In the genomic region with DNA sequence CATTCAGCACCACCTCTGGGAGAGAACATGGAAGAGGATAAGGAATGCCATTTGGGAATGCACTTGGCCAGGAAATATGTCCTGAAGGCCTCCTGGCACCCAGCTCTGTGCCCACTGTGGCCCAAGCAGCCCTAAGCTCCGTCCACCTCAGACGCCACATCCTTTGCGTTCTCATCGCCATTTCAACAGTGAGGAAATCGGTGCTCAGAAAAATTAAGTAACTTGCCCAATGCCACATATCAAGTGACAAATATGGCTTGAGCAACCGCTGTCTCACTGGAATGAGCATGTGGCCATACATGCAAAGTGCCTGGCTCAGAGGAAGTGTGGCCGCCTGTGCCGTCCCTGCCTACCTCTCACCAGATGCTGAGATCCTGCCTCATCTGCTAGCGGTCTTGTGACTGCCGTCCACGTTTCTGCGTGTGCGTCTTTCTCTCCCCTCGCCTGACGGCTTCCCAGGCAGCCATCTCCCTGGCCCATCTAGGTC, we compare ENCODE assay signal across 11 cellular contexts. TPM values are rescaled to one million over a fixed set of nuclear protein-coding genes. Genes with fewer than 3 reads are reported as not detected.
DNase-seq lines count a peak whose midpoint lies in the region; ATAC-seq and TF ChIP-seq lines count a peak whose summit lies in the region.
"Had no signal": no experiment of that assay in that cellular context is flagged by ENCODE, and none has a peak within 500 bp of the region (broad histone marks: within the 10 kb centered on the region; RNA-seq: fewer than 3 reads in every experiment).

No MANE protein-coding gene starts in this region.

- no peak overlapping the region for H3K4me3 ChIP-seq in CD8-positive, alpha-beta T cell (ENCODE audit: low read depth, low read length)
- H3K4me3 ChIP-seq: HAP-1, SJSA1 had no signal

- ATAC-seq in GM18511 (IDR thresholded peaks at IDR 0.05; ENCODE audit: unreplicated experiment) = peak; percentile 45
- peak; percentile 26 for ATAC-seq in HG02588 (IDR thresholded peaks at IDR 0.05; ENCODE audit: unreplicated experiment)
- peak; percentile 81 for ATAC-seq in memory B cell (ENCODE audit: low read depth)
- no peak for ATAC-seq in CD8-positive, alpha-beta T cell

- H3K36me3 ChIP-seq in CD8-positive, alpha-beta T cell (ENCODE audit: insufficient read depth, low read length) = peaks cover 46% of the 10 kb centered on the region

- no peak for TF ChIP-seq CTCF in CD8-positive, alpha-beta T cell (IDR thresholded peaks at IDR 0.05)

- DNase-seq in NOMO-1 treated with DMSO at 0.1 percent for 48 hours (lab: John Stamatoyannopoulos, UW; ENCODE audit: unreplicated experiment) = peak; percentile 98
- DNase-seq in memory B cell (ENCODE audit: low spot score in 2 of 2) = peak; percentile 64 to 75
- no peak for DNase-seq in CD8-positive, alpha-beta T cell
- no peak for DNase-seq in NCI-H1092 treated with DMSO at 0.1 percent for 48 hours (lab: John Stamatoyannopoulos, UW)
- DNase-seq in NCI-H1436 treated with DMSO at 0.1 percent for 48 hours (lab: John Stamatoyannopoulos, UW) = no peak
- DNase-seq in ecto neural progenitor cell (ENCODE audit: low spot score) = no peak
- DNase-seq: MM.1S had no signal

- H3K4me1 ChIP-seq in CD8-positive, alpha-beta T cell (ENCODE audit: insufficient read depth, low read length) = peaks cover 10% of the 10 kb centered on the region

- H3K4me1 Mint-ChIP-seq in memory B cell = peaks cover 45% of the 10 kb centered on the region
- peaks cover 10% of the 10 kb centered on the region for H3K4me1 Mint-ChIP-seq in CD8-positive, alpha-beta T cell (ENCODE audit: low read depth)

- no peaks in the 10 kb centered on the region for H3K9me3 ChIP-seq in CD8-positive, alpha-beta T cell (ENCODE audit: low read length)
- H3K9me3 ChIP-seq: HAP-1, SJSA1 had no signal

- H3K27me3 Mint-ChIP-seq in memory B cell = no peaks in the 10 kb centered on the region
- no peaks in the 10 kb centered on the region for H3K27me3 Mint-ChIP-seq in CD8-positive, alpha-beta T cell (ENCODE audit: low read depth)

- H3K36me3 Mint-ChIP-seq in memory B cell = peaks cover 32% of the 10 kb centered on the region
- H3K36me3 Mint-ChIP-seq in CD8-positive, alpha-beta T cell = peaks cover 50% of the 10 kb centered on the region

- intact Hi-C loops in CD8-positive, alpha-beta T cell (cut with DNase I, micrococcal nuclease) = no loop called here

- POLR2A ChIA-PET in CD8-positive, alpha-beta T cell (lab: Charles Lee) = no interaction called here

- H3K9me3 Mint-ChIP-seq in memory B cell = no peaks in the 10 kb centered on the region
- H3K9me3 Mint-ChIP-seq in CD8-positive, alpha-beta T cell = no peaks in the 10 kb centered on the region

- CTCF ChIA-PET in CD8-positive, alpha-beta T cell (lab: Charles Lee) = interaction anchor here (4.1 kb wide), 1 partner anchor 9 kb away, joined by 26 read pairs; no protein-coding TSS in a partner anchor

- H3K27me3 ChIP-seq in CD8-positive, alpha-beta T cell (ENCODE audit: insufficient read depth, low read length) = no peaks in the 10 kb centered on the region
- H3K27me3 ChIP-seq: SJSA1 had no signal

- peak overlapping the region; percentile 96 for H3K4me3 Mint-ChIP-seq in memory B cell
- no peak overlapping the region for H3K4me3 Mint-ChIP-seq in CD8-positive, alpha-beta T cell

- H3K27ac Mint-ChIP-seq in memory B cell = peak overlapping the region; percentile 95
- no peak overlapping the region for H3K27ac Mint-ChIP-seq in CD8-positive, alpha-beta T cell

- H3K27ac ChIP-seq in CD8-positive, alpha-beta T cell (ENCODE audit: low read depth, low read length) = no peak overlapping the region
- H3K27ac ChIP-seq: SJSA1 had no signal

RNA-seq across cellular contexts. Expression of gene DOK3, which starts 1.0 kb away (rescaled TPM):
- total RNA-seq in CD8-positive, alpha-beta T cell = 1 to 10 TPM; 1.1 to 1.2 TPM

RNA-seq across cellular contexts. Expression of gene DDX41, which starts 6.2 kb away (rescaled TPM):
- total RNA-seq in CD8-positive, alpha-beta T cell = 10 to 100 TPM; 66.8 to 71.0 TPM

RNA-seq across cellular contexts. Expression of gene PDLIM7, which starts 13.2 kb away (rescaled TPM):
- 1 to 10 TPM; 6.6 to 7.1 TPM for total RNA-seq in CD8-positive, alpha-beta T cell

RNA-seq across cellular contexts. Expression of gene DBN1, which starts 37.2 kb away (rescaled TPM):
- total RNA-seq in CD8-positive, alpha-beta T cell = 10 to 100 TPM; 16.2 to 19.9 TPM

RNA-seq across cellular contexts. Expression of gene FAM193B, which starts 43.8 kb away (rescaled TPM):
- total RNA-seq in CD8-positive, alpha-beta T cell = 100 to 1,000 TPM; 136 to 141 TPM

Comparison
In these comparisons a context has a peak if more than half of its experiments do, and no peak if none do; other contexts are left out.
1. DNase-seq: peak in NOMO-1 treated with DMSO at 0.1 percent for 48 hours (single experiment) and memory B cell (2 of 2); none in CD8-positive, alpha-beta T cell (0 of 7), NCI-H1092 treated with DMSO at 0.1 percent for 48 hours (single experiment), NCI-H1436 treated with DMSO at 0.1 percent for 48 hours (single experiment) and ecto neural progenitor cell (single experiment).